Comparison of ENCODE assay signal across 29 cellular contexts in genomic region chr2:52929412-52929811, GRCh38.
"Had no signal": no experiment of that assay in that cellular context is flagged by ENCODE, and none has a peak within 500 bp of the region (broad histone marks: within the 10 kb centered on the region; RNA-seq: fewer than 3 reads in every experiment).

No MANE protein-coding gene starts in this region.

- DNase-seq: activated CD4-positive, alpha-beta memory T cell treated with anti-CD3 and anti-CD28 coated beads, Interleukin-2, amount 10 ng/mL, durations not matched to agents 7 days and 5 days; activated CD4-positive, alpha-beta T cell treated with anti-CD3 and anti-CD28 coated beads for 1 hour; activated CD4-positive, alpha-beta T cell treated with anti-CD3 and anti-CD28 coated beads for 36 hours; activated CD4-positive, alpha-beta T cell treated with anti-CD3 and anti-CD28 coated beads for 48 hours; activated CD4-positive, alpha-beta T cell treated with anti-CD3 and anti-CD28 coated beads, Interleukin-2, amount 10 ng/mL, durations not matched to agents 7 days and 5 days; activated CD4-positive, alpha-beta T cell treated with anti-CD3 and anti-CD28 coated beads, Interleukin-2, amount 50 U/mL, for 48 hours; activated CD4-positive, CD25-positive, alpha-beta regulatory T cell; activated CD8-positive, alpha-beta memory T cell treated with anti-CD3 and anti-CD28 coated beads for 24 hours; activated CD8-positive, alpha-beta memory T cell treated with anti-CD3 and anti-CD28 coated beads, Interleukin-2, amount 10 ng/mL, durations not matched to agents 7 days and 5 days; activated CD8-positive, alpha-beta memory T cell treated with anti-CD3 and anti-CD28 coated beads, Interleukin-2, amount 50 U/mL, for 48 hours; activated CD8-positive, alpha-beta T cell treated with anti-CD3 and anti-CD28 coated beads, Interleukin-2, amount 10 ng/mL, durations not matched to agents 7 days and 5 days; activated effector memory CD4-positive, alpha-beta T cell treated with Interleukin-2 at 50 U/mL for 16 hours; activated gamma-delta T cell; activated naive CD4-positive, alpha-beta T cell treated with anti-CD3 and anti-CD28 coated beads, Interleukin-2, amount 10 ng/mL, durations not matched to agents 7 days and 5 days; activated naive CD4-positive, alpha-beta T cell treated with Interleukin-2 at 50 U/mL for 16 hours; activated naive CD8-positive, alpha-beta T cell treated with anti-CD3 and anti-CD28 coated beads, Interleukin-2, amount 10 ng/mL, durations not matched to agents 7 days and 5 days; activated naive CD8-positive, alpha-beta T cell treated with anti-CD3 and anti-CD28 coated beads, Interleukin-2, amount 50 U/mL, for 24 hours; activated T-cell treated with anti-CD3 and anti-CD28 coated beads, Interleukin-2, amount 50 U/mL, for 24 hours; activated T-cell treated with anti-CD3 and anti-CD28 coated beads, Interleukin-2, amount 50 U/mL, for 48 hours; amygdala; anterior cingulate cortex; caudate nucleus; cerebellar nuclear complex; T-helper 1 cell; T-helper 2 cell; T-helper 9 cell; WERI-Rb-1 had no signal

- H3K4me3 ChIP-seq: ascending aorta, cardiac muscle cell had no signal

- H3K27me3 ChIP-seq: ascending aorta, cardiac muscle cell had no signal

- H3K9me3 ChIP-seq: ascending aorta had no signal

- H3K27ac ChIP-seq: ascending aorta, cardiac muscle cell, WERI-Rb-1 had no signal

- H3K36me3 ChIP-seq: ascending aorta, cardiac muscle cell, WERI-Rb-1 had no signal
